Comparison of ENCODE assay signal across 22 cellular contexts in the genomic region with DNA sequence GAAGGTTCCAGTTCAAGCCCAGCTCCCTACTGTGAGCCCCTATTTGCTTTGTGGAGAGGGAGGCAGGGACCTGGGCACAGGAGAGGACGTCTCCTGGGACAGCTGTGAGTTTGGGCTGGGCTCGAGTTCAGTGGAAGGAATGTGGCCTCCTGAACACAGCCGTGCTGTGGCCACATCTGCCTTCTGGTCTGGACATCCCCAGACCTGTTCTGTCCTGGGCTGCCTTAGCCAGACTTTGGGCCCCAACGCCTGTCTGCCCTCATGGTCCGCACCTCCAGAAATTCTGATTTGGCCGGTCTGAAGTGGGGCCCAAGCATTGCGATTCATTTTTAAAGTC.
DNase-seq lines count a peak whose midpoint lies in the region; ATAC-seq and TF ChIP-seq lines count a peak whose summit lies in the region.
"Had no signal": no experiment of that assay in that cellular context is flagged by ENCODE, and none has a peak within 500 bp of the region (broad histone marks: within the 10 kb centered on the region; RNA-seq: fewer than 3 reads in every experiment).

No MANE protein-coding gene starts in this region.

- TF ChIP-seq CTCF in HEK293 (tag by site-specific recombination; IDR thresholded peaks at IDR 0.05) (no peak), chondrocyte (IDR thresholded peaks at IDR 0.05) (no peak), osteoblast (IDR thresholded peaks at IDR 0.05; ENCODE audit: extremely low read depth, low read depth, low read length) (no peak)

- peak overlapping the region; percentile 80 for H3K4me2 ChIP-seq in BLaER1
- no peak overlapping the region for H3K4me2 ChIP-seq in osteoblast (ENCODE audit: insufficient read depth, low read length)
- H3K4me2 ChIP-seq: SK-N-SH had no signal

- H3K9ac ChIP-seq in BLaER1 = peak overlapping the region; percentile 20; the same call in 1 of the 2 replicates
- H3K9ac ChIP-seq: SK-N-SH had no signal

- H3K4me1 ChIP-seq in BLaER1 (peaks cover 53% of the 10 kb centered on the region), HEK293 (ENCODE audit: control insufficient read depth, insufficient read depth, low read length) (peaks cover 9% of the 10 kb centered on the region), osteoblast (ENCODE audit: insufficient read depth, low read length) (peaks cover 16% of the 10 kb centered on the region)

- H3K9me3 ChIP-seq in BLaER1 (no peaks in the 10 kb centered on the region), HEK293 (ENCODE audit: control insufficient read depth, insufficient read depth, low read depth, low read length) (no peaks in the 10 kb centered on the region), osteoblast (ENCODE audit: low read depth, low read length) (no peaks in the 10 kb centered on the region)
- H3K9me3 ChIP-seq: gastroesophageal sphincter, right atrium auricular region, SK-N-SH, uterus had no signal

- H3K4me1 Mint-ChIP-seq in chondrocyte (ENCODE audit: low read depth) = peaks cover 79% of the 10 kb centered on the region
- H3K4me1 Mint-ChIP-seq: activated B cell treated with CpG ODN at 0.5 μM for 24 hours had no signal

- no peak for DNase-seq in chondrocyte (ENCODE audit: low spot score)
- DNase-seq in osteoblast (ENCODE audit: insufficient read length, low spot score, missing footprints) = peak; percentile 26
- no peak for DNase-seq in NCI-H1694 treated with DMSO at 0.1 percent for 48 hours (lab: John Stamatoyannopoulos, UW)
- DNase-seq in midbrain (lab: John Stamatoyannopoulos, UW) = no peak
- DNase-seq: activated B cell treated with CpG ODN at 0.5 μM for 24 hours; activated T-cell treated with anti-CD3 and anti-CD28 coated beads, Interleukin-2, amount 50 U/mL, for 72 hours; aorta; CD4-positive, alpha-beta T cell; effector CD4-positive, alpha-beta T cell; KBM-7; kidney glomerular epithelial cell; mammary epithelial cell; NCI-H1436 treated with DMSO at 0.1 percent for 48 hours; uterus had no signal

- H3K27ac ChIP-seq in BLaER1 (peak overlapping the region; percentile 24), HEK293 (ENCODE audit: extremely low read depth, low read depth, low read length) (no peak overlapping the region), osteoblast (ENCODE audit: low read depth, low read length) (no peak overlapping the region)
- H3K27ac ChIP-seq: gastroesophageal sphincter, uterus had no signal

- no peak for ATAC-seq in GM19463 (IDR thresholded peaks at IDR 0.05; ENCODE audit: unreplicated experiment)
- ATAC-seq: activated T-cell treated with anti-CD3 and anti-CD28 coated beads, Interleukin-2, amount 50 U/mL, for 72 hours; gastroesophageal sphincter; HCT116 had no signal

- POLR2A ChIA-PET in HEK293 (lab: Yijun Ruan, JAX) = no interaction called here

- H3K27me3 Mint-ChIP-seq in chondrocyte (ENCODE audit: low read depth) = no peaks in the 10 kb centered on the region
- H3K27me3 Mint-ChIP-seq: activated B cell treated with CpG ODN at 0.5 μM for 24 hours; activated naive CD4-positive, alpha-beta T cell treated with anti-CD3 and anti-CD28 coated beads, Interleukin-2, amount 50 U/mL, for 24 hours; CD4-positive, alpha-beta T cell had no signal

- H3K36me3 Mint-ChIP-seq in chondrocyte (ENCODE audit: low read depth) = peaks cover 1% of the 10 kb centered on the region
- H3K36me3 Mint-ChIP-seq: activated naive CD4-positive, alpha-beta T cell treated with anti-CD3 and anti-CD28 coated beads, Interleukin-2, amount 50 U/mL, for 24 hours had no signal

- H3K9me3 Mint-ChIP-seq in chondrocyte (ENCODE audit: low read depth) = no peaks in the 10 kb centered on the region
- H3K9me3 Mint-ChIP-seq: activated B cell treated with CpG ODN at 0.5 μM for 24 hours; activated naive CD4-positive, alpha-beta T cell treated with anti-CD3 and anti-CD28 coated beads, Interleukin-2, amount 50 U/mL, for 24 hours; activated T-cell treated with anti-CD3 and anti-CD28 coated beads, Interleukin-2, amount 50 U/mL, for 72 hours; CD4-positive, alpha-beta T cell had no signal

- peak overlapping the region; percentile 57 for H3K27ac Mint-ChIP-seq in chondrocyte (ENCODE audit: unreplicated experiment)
- H3K27ac Mint-ChIP-seq: activated B cell treated with CpG ODN at 0.5 μM for 24 hours; activated naive CD4-positive, alpha-beta T cell treated with anti-CD3 and anti-CD28 coated beads, Interleukin-2, amount 50 U/mL, for 24 hours; activated T-cell treated with anti-CD3 and anti-CD28 coated beads, Interleukin-2, amount 50 U/mL, for 72 hours; CD4-positive, alpha-beta T cell had no signal

- CTCF ChIA-PET in HEK293 (lab: Yijun Ruan, JAX) = interaction anchor here (0.7 to 4.9 kb wide), 8 partner anchors 8 to 444 kb away, joined by 3 to 39 read pairs (median 7); no protein-coding TSS in a partner anchor

- no peak overlapping the region for H3K4me3 Mint-ChIP-seq in chondrocyte (ENCODE audit: unreplicated experiment)
- H3K4me3 Mint-ChIP-seq: activated B cell treated with CpG ODN at 0.5 μM for 24 hours; activated naive CD4-positive, alpha-beta T cell treated with anti-CD3 and anti-CD28 coated beads, Interleukin-2, amount 50 U/mL, for 24 hours; activated T-cell treated with anti-CD3 and anti-CD28 coated beads, Interleukin-2, amount 50 U/mL, for 72 hours; CD4-positive, alpha-beta T cell had no signal

- no peak overlapping the region for H2AFZ ChIP-seq in osteoblast (ENCODE audit: low read length)

- H4K20me1 ChIP-seq in BLaER1 (no peaks in the 10 kb centered on the region; the same call in 1 of the 2 replicates), osteoblast (ENCODE audit: insufficient read depth, low read length) (no peaks in the 10 kb centered on the region)

- no peaks in the 10 kb centered on the region for H3K79me2 ChIP-seq in osteoblast (ENCODE audit: insufficient read depth, low read length)

- H3K27me3 ChIP-seq in BLaER1 (no peaks in the 10 kb centered on the region), osteoblast (ENCODE audit: insufficient read depth, low read length) (no peaks in the 10 kb centered on the region)
- H3K27me3 ChIP-seq: gastroesophageal sphincter, right atrium auricular region, uterus had no signal

- no peak overlapping the region for H3K4me3 ChIP-seq in BLaER1
- no peak overlapping the region for H3K4me3 ChIP-seq in HEK293 (ENCODE audit: low read depth, low read length)
- H3K4me3 ChIP-seq in osteoblast (ENCODE audit: insufficient read depth, low read length) = no peak overlapping the region
- H3K4me3 ChIP-seq: gastroesophageal sphincter, right atrium auricular region, uterus had no signal

- H3K36me3 ChIP-seq in BLaER1 (no peaks in the 10 kb centered on the region), HEK293 (ENCODE audit: control insufficient read depth in 2 of 2, insufficient read depth in 1 of 2, low read length in 2 of 2) (no peaks in the 10 kb centered on the region), osteoblast (ENCODE audit: insufficient read depth, low read length) (no peaks in the 10 kb centered on the region)
- H3K36me3 ChIP-seq: gastroesophageal sphincter, right atrium auricular region, uterus had no signal

TF ChIP-seq in HEK293, 187 proteins besides CTCF, POLR2A, EP300 and RAD21:
- no peak for TF ChIP-seq ZNF274 (IDR thresholded peaks at IDR 0.05; ENCODE audit: low read length)
- no peak for TF ChIP-seq ZNF274 (tag by site-specific recombination; IDR thresholded peaks at IDR 0.05; ENCODE audit: borderline replicate concordance)
- TF ChIP-seq ZNF600 (tag by site-specific recombination; IDR thresholded peaks at IDR 0.05) = 0 out of 2 replicates have a peak, but pooled peaks have one; percentile 19
TF ChIP-seq in HEK293: peak in this region for 1.
